In the genomic region with DNA sequence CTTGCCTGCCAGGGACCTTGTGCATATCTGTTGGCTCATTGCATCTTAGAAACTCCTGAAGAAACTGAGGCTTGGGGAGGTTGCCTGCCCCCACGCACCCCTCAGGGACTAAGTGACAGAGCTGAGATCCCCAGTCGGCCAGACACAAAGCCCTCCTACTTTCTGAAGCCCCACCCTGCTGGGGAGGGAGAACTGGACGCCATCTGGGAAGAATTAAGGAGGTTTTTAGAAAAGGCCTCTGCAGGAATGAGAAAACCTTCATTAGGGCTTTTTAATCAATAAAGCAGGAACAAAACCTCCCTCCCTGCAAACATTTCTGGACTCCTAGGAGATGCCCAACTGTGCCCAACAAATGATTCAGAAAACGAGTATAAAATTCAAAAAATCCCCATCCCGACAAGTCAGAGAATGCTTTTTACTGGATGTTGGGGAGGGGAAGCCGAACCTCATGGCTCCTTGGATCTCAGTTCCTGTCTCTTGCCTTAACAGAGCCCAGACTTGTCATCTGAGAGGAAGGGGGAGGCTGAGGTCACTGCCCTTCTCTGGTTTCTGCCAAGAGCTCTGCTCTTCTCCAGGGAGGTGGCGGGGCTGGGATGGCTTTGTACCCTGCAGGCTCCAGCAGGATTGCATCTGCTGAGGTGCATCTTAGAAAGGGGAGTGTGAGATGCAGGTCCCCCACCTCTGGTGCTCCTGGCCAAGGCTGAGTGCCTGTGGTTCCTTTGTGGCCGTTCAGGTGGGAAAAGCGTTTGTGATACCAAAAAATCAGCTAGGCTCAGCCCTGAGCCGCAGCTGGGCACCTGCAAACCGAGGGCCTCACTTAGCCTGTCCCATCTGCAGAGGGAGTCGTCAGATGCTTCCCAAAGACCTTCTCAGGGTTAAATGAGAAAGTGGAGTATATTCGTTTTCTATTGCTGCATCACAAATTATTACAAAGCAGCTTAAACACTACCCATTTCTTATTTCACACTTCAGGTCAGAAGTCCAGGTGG, we compare ENCODE assay signal across 8 cellular contexts.
DNase-seq lines count a peak whose midpoint lies in the region; ATAC-seq, FAIRE-seq and TF ChIP-seq lines count a peak whose summit lies in the region.

No MANE protein-coding gene starts in this region.

- H3K4me1 ChIP-seq in HepG2 (ENCODE audit: insufficient read depth, low read length) (peaks cover 61% of the 10 kb centered on the region), thymus (ENCODE audit: control insufficient read depth, insufficient read depth, low read length) (peaks cover 33% of the 10 kb centered on the region)

- H3K4me3 ChIP-seq in HepG2 (replicated peaks in 1 of 3; ENCODE audit: insufficient read depth in 1 of 3, low read depth in 2 of 3, low read length in 3 of 3) (no peak overlapping the region), thymus (ENCODE audit: low read length) (no peak overlapping the region)

- FAIRE-seq in HepG2 (lab: Jason Lieb, UNC): no peak

- no peak overlapping the region for H2AFZ ChIP-seq in HepG2 (ENCODE audit: low read length)

- POLR2A ChIA-PET in HepG2 (lab: Yijun Ruan, JAX): no interaction called here

- H3K36me3 Mint-ChIP-seq in chondrocyte (ENCODE audit: low read depth): no peaks in the 10 kb centered on the region

- H3K27me3 ChIP-seq in HepG2 (ENCODE audit: control insufficient read depth in 1 of 2, insufficient read depth in 2 of 2, low read length in 2 of 2) (no peaks in the 10 kb centered on the region), thymus (ENCODE audit: control insufficient read depth, insufficient read depth) (no peaks in the 10 kb centered on the region)

- ATAC-seq in HepG2: no peak
- no peak for ATAC-seq in GM18867 (IDR thresholded peaks at IDR 0.05; ENCODE audit: unreplicated experiment)

- no peak overlapping the region for H3K4me2 ChIP-seq in HepG2 (ENCODE audit: low read depth, low read length)

- H3K9me3 Mint-ChIP-seq in chondrocyte (ENCODE audit: low read depth): no peaks in the 10 kb centered on the region

- TF ChIP-seq POLR2A in HepG2 (IDR thresholded peaks at IDR 0.05; ENCODE audit: insufficient read depth in 1 of 2, low read depth in 2 of 2, low read length in 2 of 2): no peak

- BruUV-seq in HepG2 (replicated peaks; lab: Mats Ljungman, UMichigan): no TSS peak

- peaks cover 76% of the 10 kb centered on the region for H3K4me1 Mint-ChIP-seq in chondrocyte (ENCODE audit: low read depth)

- peak overlapping the region; percentile 92 for H3K27ac Mint-ChIP-seq in chondrocyte (ENCODE audit: unreplicated experiment)

- H3K9me3 ChIP-seq in HepG2 (ENCODE audit: low read length) (no peaks in the 10 kb centered on the region), thymus (ENCODE audit: control insufficient read depth) (no peaks in the 10 kb centered on the region)

- 75% methylated on average over 13 of the region's 13 CpGs for WGBS in HepG2 (ENCODE audit: low lambda C conversion rate)
- WGBS in thymus: 47% methylated on average over 13 of the region's 13 CpGs

- no peak for TF ChIP-seq CTCF in chondrocyte (IDR thresholded peaks at IDR 0.05)
- no peak for TF ChIP-seq CTCF in HepG2 (CRISPR knock-in tag; IDR thresholded peaks at IDR 0.05)
- TF ChIP-seq CTCF in GM10266 (IDR thresholded peaks at IDR 0.05; ENCODE audit: control insufficient read depth, insufficient read depth, low read depth, missing control alignments): no peak

- intact Hi-C loops in HepG2 (cut with micrococcal nuclease; ENCODE audit: unreplicated experiment): no loop called here

- no peak overlapping the region for H3K9ac ChIP-seq in HepG2 (ENCODE audit: insufficient read depth, low read depth, low read length)

- no peaks in the 10 kb centered on the region for H3K27me3 Mint-ChIP-seq in chondrocyte (ENCODE audit: low read depth)

- H4K20me1 ChIP-seq in HepG2 (ENCODE audit: insufficient read depth, low read length): no peaks in the 10 kb centered on the region

- H3K27ac ChIP-seq in HepG2 (ENCODE audit: extremely low read length, insufficient read depth, low read length) (no peak overlapping the region), thymus (ENCODE audit: low read depth) (peak overlapping the region; percentile 87)

- TF ChIP-seq RAD21 in HepG2 (CRISPR knock-in tag; IDR thresholded peaks at IDR 0.05): no peak

- H3K36me3 ChIP-seq in HepG2 (replicated peaks in 1 of 2; ENCODE audit: control insufficient read depth in 1 of 2, insufficient read depth in 2 of 2, low read length in 2 of 2) (no peaks in the 10 kb centered on the region), thymus (ENCODE audit: control insufficient read depth, insufficient read depth) (no peaks in the 10 kb centered on the region)

- no peak overlapping the region for H3K4me3 Mint-ChIP-seq in chondrocyte (ENCODE audit: unreplicated experiment)

- H3K79me2 ChIP-seq in HepG2 (ENCODE audit: insufficient read depth, low read length): no peaks in the 10 kb centered on the region

- CTCF ChIA-PET in HepG2 (lab: Yijun Ruan, JAX; ENCODE audit: low intra/inter-chr PET ratio, low total read pairs): no interaction called here

- TF ChIP-seq EP300 in HepG2 (IDR thresholded peaks at IDR 0.05; ENCODE audit: low read depth in 2 of 2, low read length in 2 of 2) (no peak), HepG2 (CRISPR knock-in tag; IDR thresholded peaks at IDR 0.05; ENCODE audit: borderline replicate concordance) (no peak)

- DNase-seq in LHCN-M2 (ENCODE audit: low read depth) (peak; percentile 81), chondrocyte (ENCODE audit: low spot score) (no peak), HepG2 (ENCODE audit: low spot score) (no peak), GM10266 (ENCODE audit: extremely low spot score) (no peak), NCI-H146 (lab: John Stamatoyannopoulos, UW) (no peak), HUDEP-2 (lab: John Stamatoyannopoulos, UW; ENCODE audit: unreplicated experiment in 76 of 76) (no peak)

- in situ Hi-C loops in HepG2 (cut with HindIII; ENCODE audit: extremely low pct_ligation_motif_present, low pct_unique_long_range_greater_than_20kb): no loop called here

TF ChIP-seq in HepG2, 621 proteins besides CTCF, POLR2A, EP300 and RAD21:
- TF ChIP-seq ZNF343 (CRISPR knock-in tag; IDR thresholded peaks at IDR 0.05) (no peak), HNRNPL (IDR thresholded peaks at IDR 0.05; ENCODE audit: low read depth, low read length) (no peak), ELF3 (CRISPR knock-in tag; IDR thresholded peaks at IDR 0.05) (no peak), ZNF138 (CRISPR knock-in tag; IDR thresholded peaks at IDR 0.05; ENCODE audit: low read depth) (no peak), IKZF1 (IDR thresholded peaks at IDR 0.05) (no peak), FOXO1 (CRISPR knock-in tag; IDR thresholded peaks at IDR 0.05) (no peak), TCF7 (IDR thresholded peaks at IDR 0.05; ENCODE audit: low read depth) (no peak), PCBP1 (IDR thresholded peaks at IDR 0.05; ENCODE audit: borderline replicate concordance, low read depth, low read length) (no peak), KDM6A (CRISPR knock-in tag; IDR thresholded peaks at IDR 0.05; ENCODE audit: low read depth) (no peak), SPEN (CRISPR knock-in tag; IDR thresholded peaks at IDR 0.05; ENCODE audit: low read depth) (no peak), FOSL2 (CRISPR knock-in tag; IDR thresholded peaks at IDR 0.05) (no peak), GFI1 (CRISPR knock-in tag; IDR thresholded peaks at IDR 0.05; ENCODE audit: borderline replicate concordance) (0 out of 2 replicates have a peak, but pooled peaks have one; percentile 6), SALL1 (CRISPR knock-in tag; IDR thresholded peaks at IDR 0.05) (no peak), MIXL1 (CRISPR knock-in tag; IDR thresholded peaks at IDR 0.05) (no peak), ZNF17 (CRISPR knock-in tag; IDR thresholded peaks at IDR 0.05) (0 out of 2 replicates have a peak, but pooled peaks have one; percentile 3)
- TF ChIP-seq, protein P1, sequence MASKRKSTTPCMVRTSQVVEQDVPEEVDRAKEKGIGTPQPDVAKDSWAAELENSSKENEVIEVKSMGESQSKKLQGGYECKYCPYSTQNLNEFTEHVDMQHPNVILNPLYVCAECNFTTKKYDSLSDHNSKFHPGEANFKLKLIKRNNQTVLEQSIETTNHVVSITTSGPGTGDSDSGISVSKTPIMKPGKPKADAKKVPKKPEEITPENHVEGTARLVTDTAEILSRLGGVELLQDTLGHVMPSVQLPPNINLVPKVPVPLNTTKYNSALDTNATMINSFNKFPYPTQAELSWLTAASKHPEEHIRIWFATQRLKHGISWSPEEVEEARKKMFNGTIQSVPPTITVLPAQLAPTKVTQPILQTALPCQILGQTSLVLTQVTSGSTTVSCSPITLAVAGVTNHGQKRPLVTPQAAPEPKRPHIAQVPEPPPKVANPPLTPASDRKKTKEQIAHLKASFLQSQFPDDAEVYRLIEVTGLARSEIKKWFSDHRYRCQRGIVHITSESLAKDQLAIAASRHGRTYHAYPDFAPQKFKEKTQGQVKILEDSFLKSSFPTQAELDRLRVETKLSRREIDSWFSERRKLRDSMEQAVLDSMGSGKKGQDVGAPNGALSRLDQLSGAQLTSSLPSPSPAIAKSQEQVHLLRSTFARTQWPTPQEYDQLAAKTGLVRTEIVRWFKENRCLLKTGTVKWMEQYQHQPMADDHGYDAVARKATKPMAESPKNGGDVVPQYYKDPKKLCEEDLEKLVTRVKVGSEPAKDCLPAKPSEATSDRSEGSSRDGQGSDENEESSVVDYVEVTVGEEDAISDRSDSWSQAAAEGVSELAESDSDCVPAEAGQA (IDR thresholded peaks at IDR 0.05; ENCODE audit: low read depth): no peak
- TF ChIP-seq, protein P1 (CRISPR knock-in tag; IDR thresholded peaks at IDR 0.05; ENCODE audit: borderline replicate concordance): no peak
